9 cellular contexts compared by ENCODE assay signal in genomic region chr1:109307363-109308021, GRCh38. TPM values are rescaled to one million over a fixed set of nuclear protein-coding genes. Genes with fewer than 3 reads are reported as not detected.
DNase-seq lines count a peak whose midpoint lies in the region; ATAC-seq and TF ChIP-seq lines count a peak whose summit lies in the region.
"Had no signal": no experiment of that assay in that cellular context is flagged by ENCODE, and none has a peak within 500 bp of the region (broad histone marks: within the 10 kb centered on the region; RNA-seq: fewer than 3 reads in every experiment).

No MANE protein-coding gene starts in this region.

- no peaks in the 10 kb centered on the region for H3K27me3 ChIP-seq in effector memory CD4-positive, alpha-beta T cell (replicated peaks; ENCODE audit: control insufficient read depth, insufficient read depth, low read length, poor library complexity, severe bottlenecking)

- H3K4me1 Mint-ChIP-seq in Calu3 (ENCODE audit: low read depth, unreplicated experiment) (no peaks in the 10 kb centered on the region), natural killer cell (no peaks in the 10 kb centered on the region)
- H3K4me1 Mint-ChIP-seq: activated naive CD8-positive, alpha-beta T cell treated with anti-CD3 and anti-CD28 coated beads, Interleukin-2, amount 10 ng/mL, durations not matched to agents 7 days and 5 days had no signal

- ATAC-seq in natural killer cell (no peak), GM18519 (IDR thresholded peaks at IDR 0.05; ENCODE audit: low FRiP score, unreplicated experiment) (no peak)

- no peak for TF ChIP-seq CTCF in Calu3 (IDR thresholded peaks at IDR 0.05; ENCODE audit: unreplicated experiment)
- no peak for TF ChIP-seq CTCF in natural killer cell (IDR thresholded peaks at IDR 0.05)

- H3K36me3 ChIP-seq in effector memory CD4-positive, alpha-beta T cell (ENCODE audit: control insufficient read depth, insufficient read depth, low read length): no peaks in the 10 kb centered on the region

- H3K4me3 Mint-ChIP-seq in Calu3 (ENCODE audit: low read depth, unreplicated experiment) (no peak overlapping the region), natural killer cell (no peak overlapping the region)
- H3K4me3 Mint-ChIP-seq: activated naive CD8-positive, alpha-beta T cell treated with anti-CD3 and anti-CD28 coated beads, Interleukin-2, amount 10 ng/mL, durations not matched to agents 7 days and 5 days had no signal

- DNase-seq in Calu3 (peak; percentile 10), NCI-H1694 treated with DMSO at 0.1 percent for 48 hours (lab: John Stamatoyannopoulos, UW) (peak; percentile 52), anterior cingulate cortex (lab: John Stamatoyannopoulos, UW) (peak in 31 of 58 donors; percentile 13 to 59 (median 41)), midbrain (lab: John Stamatoyannopoulos, UW) (peak; percentile 46), NCI-H1930 (lab: John Stamatoyannopoulos, UW) (no peak), natural killer cell (no peak)
- no peak for DNase-seq in effector memory CD4-positive, alpha-beta T cell
- DNase-seq: activated naive CD8-positive, alpha-beta T cell treated with anti-CD3 and anti-CD28 coated beads, Interleukin-2, amount 10 ng/mL, durations not matched to agents 7 days and 5 days had no signal

- CTCF ChIA-PET in Calu3 (lab: Charles Lee): interaction anchor here (1.0 kb wide), 1 partner anchor 10 kb away, joined by 5 read pairs; no protein-coding TSS in a partner anchor

- no peaks in the 10 kb centered on the region for H3K36me3 Mint-ChIP-seq in Calu3 (ENCODE audit: insufficient read depth, unreplicated experiment)
- H3K36me3 Mint-ChIP-seq in natural killer cell: no peaks in the 10 kb centered on the region
- H3K36me3 Mint-ChIP-seq: activated naive CD8-positive, alpha-beta T cell treated with anti-CD3 and anti-CD28 coated beads, Interleukin-2, amount 10 ng/mL, durations not matched to agents 7 days and 5 days had no signal

- H3K27ac Mint-ChIP-seq in Calu3 (ENCODE audit: unreplicated experiment) (no peak overlapping the region), natural killer cell (no peak overlapping the region)
- H3K27ac Mint-ChIP-seq: activated naive CD8-positive, alpha-beta T cell treated with anti-CD3 and anti-CD28 coated beads, Interleukin-2, amount 10 ng/mL, durations not matched to agents 7 days and 5 days had no signal

- H3K9me3 Mint-ChIP-seq in Calu3 (ENCODE audit: low read depth, unreplicated experiment): no peaks in the 10 kb centered on the region
- no peaks in the 10 kb centered on the region for H3K9me3 Mint-ChIP-seq in natural killer cell
- H3K9me3 Mint-ChIP-seq: activated naive CD8-positive, alpha-beta T cell treated with anti-CD3 and anti-CD28 coated beads, Interleukin-2, amount 10 ng/mL, durations not matched to agents 7 days and 5 days had no signal

- H3K27me3 Mint-ChIP-seq in Calu3 (ENCODE audit: unreplicated experiment): no peaks in the 10 kb centered on the region
- H3K27me3 Mint-ChIP-seq in natural killer cell (ENCODE audit: low read depth in 2 of 2): no peaks in the 10 kb centered on the region
- H3K27me3 Mint-ChIP-seq: activated naive CD8-positive, alpha-beta T cell treated with anti-CD3 and anti-CD28 coated beads, Interleukin-2, amount 10 ng/mL, durations not matched to agents 7 days and 5 days had no signal

- intact Hi-C loops in Calu3 (cut with micrococcal nuclease; ENCODE audit: unreplicated experiment): no loop called here
- intact Hi-C loops in natural killer cell (cut with micrococcal nuclease): no loop called here

- BruUV-seq in Calu3 (replicated peaks; lab: Mats Ljungman, UMichigan): no TSS peak

- H3K9me3 ChIP-seq in effector memory CD4-positive, alpha-beta T cell (ENCODE audit: control insufficient read depth, low read length): no peaks in the 10 kb centered on the region

- H3K27ac ChIP-seq in effector memory CD4-positive, alpha-beta T cell (ENCODE audit: insufficient read depth, low read length, poor library complexity, severe bottlenecking): no peak overlapping the region

- no peak overlapping the region for H3K4me3 ChIP-seq in effector memory CD4-positive, alpha-beta T cell (ENCODE audit: insufficient read depth, low read depth, low read length, poor library complexity, severe bottlenecking)

- no peaks in the 10 kb centered on the region for H3K4me1 ChIP-seq in effector memory CD4-positive, alpha-beta T cell (ENCODE audit: control insufficient read depth, insufficient read depth, low read length, poor library complexity, severe bottlenecking)

RNA-seq across cellular contexts. Expression of gene MYBPHL, which starts 0.7 kb away (rescaled TPM):
- total RNA-seq in Calu3 (2022) (not detected in 2 replicates), natural killer cell (not detected)
- total RNA-seq: activated naive CD8-positive, alpha-beta T cell treated with anti-CD3 and anti-CD28 coated beads, Interleukin-2, amount 10 ng/mL, durations not matched to agents 7 days and 5 days had no signal

RNA-seq across cellular contexts. Expression of gene PSRC1, which starts 24.5 kb away (rescaled TPM):
- total RNA-seq in Calu3 (2022) (17.1 and 21.3 TPM in 2 replicates), natural killer cell (1 to 10 TPM; 1.1 to 2.4 (median 1.9) TPM)

RNA-seq across cellular contexts. Expression of gene CELSR2, which starts 58.2 kb away (rescaled TPM):
- total RNA-seq in Calu3 (2022) (5.1 and 5.3 TPM in 2 replicates), natural killer cell (1 to 10 TPM; 7.1 to 9.7 (median 7.4) TPM)

Comparison
In these comparisons a context has a peak if more than half of its experiments do, and no peak if none do; other contexts are left out.
1. DNase-seq: peak in Calu3 (single experiment), NCI-H1694 treated with DMSO at 0.1 percent for 48 hours (single experiment), anterior cingulate cortex (31 of 58) and midbrain (single experiment); none in NCI-H1930 (0 of 2), effector memory CD4-positive, alpha-beta T cell (0 of 3) and natural killer cell (single experiment).